In the genomic region with DNA sequence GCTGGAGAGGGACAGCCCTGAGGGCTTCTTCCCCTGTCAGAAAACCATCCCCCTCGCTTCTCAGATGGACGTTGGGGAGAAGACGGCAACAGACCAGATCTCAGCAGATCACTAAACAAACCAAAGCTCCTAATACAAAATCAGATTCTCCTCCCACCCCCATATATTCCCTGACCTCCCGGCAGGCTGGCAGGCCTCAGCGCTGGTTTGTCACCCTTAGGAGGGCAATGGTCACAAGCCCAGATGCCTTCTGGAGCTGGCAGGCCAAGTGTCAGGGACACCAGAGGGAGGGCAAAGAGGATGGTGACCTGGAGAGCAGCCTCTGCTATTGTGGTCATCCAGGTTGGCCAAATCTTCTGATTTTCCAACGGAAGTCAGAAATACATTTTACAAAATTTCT, we compare ENCODE assay signal across 31 cellular contexts. TPM values are rescaled to one million over a fixed set of nuclear protein-coding genes. Genes with fewer than 3 reads are reported as not detected.
"Had no signal": no experiment of that assay in that cellular context is flagged by ENCODE, and none has a peak within 500 bp of the region (broad histone marks: within the 10 kb centered on the region; RNA-seq: fewer than 3 reads in every experiment).

No MANE protein-coding gene starts in this region.

- H3K27ac Mint-ChIP-seq: activated CD4-positive, alpha-beta T cell treated with anti-CD3 and anti-CD28 coated beads, Interleukin-2, amount 10 ng/mL, durations not matched to agents 7 days and 5 days; activated CD8-positive, alpha-beta memory T cell treated with anti-CD3 and anti-CD28 coated beads, Interleukin-2, amount 10 ng/mL, durations not matched to agents 7 days and 5 days; activated CD8-positive, alpha-beta T cell treated with anti-CD3 and anti-CD28 coated beads for 36 hours; activated naive CD8-positive, alpha-beta T cell treated with anti-CD3 and anti-CD28 coated beads, Interleukin-2, amount 50 U/mL, for 24 hours; nephron progenitor cell; stimulated activated naive CD8-positive, alpha-beta T cell treated with anti-CD3 and anti-CD28 coated beads, Interleukin-15, Interleukin-2, amounts not matched to agents 100 ng/mL and 50 ng/mL, for 24 hours; T-cell; T-helper 2 cell treated with Interferon-gamma antibody and Interleukin-4, amounts not matched to agents 5 μg/mL and 100 μg/mL, for 36 hours had no signal

- DNase-seq: activated CD4-positive, alpha-beta T cell treated with anti-CD3 and anti-CD28 coated beads, Interleukin-2, amount 10 ng/mL, durations not matched to agents 7 days and 5 days; activated CD8-positive, alpha-beta memory T cell treated with anti-CD3 and anti-CD28 coated beads, Interleukin-2, amount 10 ng/mL, durations not matched to agents 7 days and 5 days; activated CD8-positive, alpha-beta T cell treated with anti-CD3 and anti-CD28 coated beads for 36 hours; activated effector memory CD4-positive, alpha-beta T cell treated with anti-CD3 and anti-CD28 coated beads, Interleukin-2, amount 50 U/mL, for 16 hours; activated naive CD4-positive, alpha-beta T cell treated with anti-CD3 and anti-CD28 coated beads, Interleukin-2, amount 50 U/mL, for 16 hours; activated naive CD8-positive, alpha-beta T cell treated with anti-CD3 and anti-CD28 coated beads, Interleukin-2, amount 50 U/mL, for 24 hours; activated T-cell treated with anti-CD3 and anti-CD28 coated beads for 4 hours; anterior cingulate cortex; cortex of kidney; effector CD4-positive, alpha-beta T cell; hippocampal formation; kidney glomerular epithelial cell; occipital lobe; stimulated activated CD4-positive, alpha-beta T cell treated with anti-CD3 and anti-CD28 coated beads, Interleukin-4, amount 100 ng/mL, for 4 hours had no signal

- H3K4me1 Mint-ChIP-seq: activated CD4-positive, alpha-beta T cell treated with anti-CD3 and anti-CD28 coated beads, Interleukin-2, amount 10 ng/mL, durations not matched to agents 7 days and 5 days; activated CD8-positive, alpha-beta memory T cell treated with anti-CD3 and anti-CD28 coated beads, Interleukin-2, amount 10 ng/mL, durations not matched to agents 7 days and 5 days; activated naive CD8-positive, alpha-beta T cell treated with anti-CD3 and anti-CD28 coated beads, Interleukin-2, amount 50 U/mL, for 24 hours; T-cell had no signal

- H3K9me3 ChIP-seq: body of pancreas, suprapubic skin, transverse colon had no signal

- H3K27me3 ChIP-seq: body of pancreas, cardiac muscle cell, foreskin keratinocyte, suprapubic skin, transverse colon had no signal

- H3K4me3 Mint-ChIP-seq: activated CD4-positive, alpha-beta T cell treated with anti-CD3 and anti-CD28 coated beads, Interleukin-2, amount 10 ng/mL, durations not matched to agents 7 days and 5 days; activated CD8-positive, alpha-beta memory T cell treated with anti-CD3 and anti-CD28 coated beads, Interleukin-2, amount 10 ng/mL, durations not matched to agents 7 days and 5 days; activated CD8-positive, alpha-beta T cell treated with anti-CD3 and anti-CD28 coated beads for 36 hours; activated naive CD8-positive, alpha-beta T cell treated with anti-CD3 and anti-CD28 coated beads, Interleukin-2, amount 50 U/mL, for 24 hours; nephron progenitor cell; stimulated activated naive CD8-positive, alpha-beta T cell treated with anti-CD3 and anti-CD28 coated beads, Interleukin-15, Interleukin-2, amounts not matched to agents 100 ng/mL and 50 ng/mL, for 24 hours; T-cell; T-helper 2 cell treated with Interferon-gamma antibody and Interleukin-4, amounts not matched to agents 5 μg/mL and 100 μg/mL, for 36 hours had no signal

- H3K27me3 Mint-ChIP-seq: activated CD8-positive, alpha-beta T cell treated with anti-CD3 and anti-CD28 coated beads for 36 hours; stimulated activated naive CD8-positive, alpha-beta T cell treated with anti-CD3 and anti-CD28 coated beads, Interleukin-15, Interleukin-2, amounts not matched to agents 100 ng/mL and 50 ng/mL, for 24 hours had no signal

- H3K4me1 ChIP-seq: body of pancreas, foreskin keratinocyte, suprapubic skin, transverse colon had no signal

- H3K36me3 Mint-ChIP-seq: activated CD8-positive, alpha-beta memory T cell treated with anti-CD3 and anti-CD28 coated beads, Interleukin-2, amount 10 ng/mL, durations not matched to agents 7 days and 5 days; T-cell had no signal

- H3K4me3 ChIP-seq: body of pancreas, cardiac muscle cell, suprapubic skin, transverse colon had no signal

- H3K9me3 Mint-ChIP-seq: activated CD4-positive, alpha-beta T cell treated with anti-CD3 and anti-CD28 coated beads, Interleukin-2, amount 10 ng/mL, durations not matched to agents 7 days and 5 days; activated CD8-positive, alpha-beta T cell treated with anti-CD3 and anti-CD28 coated beads for 36 hours; activated naive CD8-positive, alpha-beta T cell treated with anti-CD3 and anti-CD28 coated beads, Interleukin-2, amount 50 U/mL, for 24 hours; nephron progenitor cell; stimulated activated naive CD8-positive, alpha-beta T cell treated with anti-CD3 and anti-CD28 coated beads, Interleukin-15, Interleukin-2, amounts not matched to agents 100 ng/mL and 50 ng/mL, for 24 hours; T-cell; T-helper 2 cell treated with Interferon-gamma antibody and Interleukin-4, amounts not matched to agents 5 μg/mL and 100 μg/mL, for 36 hours had no signal

- ATAC-seq: activated CD4-positive, CD25-positive, alpha-beta regulatory T cell treated with anti-CD3 and anti-CD28 coated beads, Interleukin-2, amount 50 U/mL, for 24 hours; activated CD8-positive, alpha-beta memory T cell treated with anti-CD3 and anti-CD28 coated beads, Interleukin-2, amount 10 ng/mL, durations not matched to agents 7 days and 5 days; activated CD8-positive, alpha-beta T cell treated with anti-CD3 and anti-CD28 coated beads for 36 hours; activated naive CD8-positive, alpha-beta T cell treated with anti-CD3 and anti-CD28 coated beads, Interleukin-2, amount 50 U/mL, for 24 hours; body of pancreas; T-cell had no signal

- H3K36me3 ChIP-seq: cardiac muscle cell, suprapubic skin, transverse colon had no signal

- H3K27ac ChIP-seq: body of pancreas, cardiac muscle cell, foreskin keratinocyte, suprapubic skin, transverse colon, VCaP had no signal

RNA-seq across cellular contexts. Expression of gene KCNA10, which starts 10.4 kb away (rescaled TPM):
- total RNA-seq: activated CD4-positive, alpha-beta T cell treated with anti-CD3 and anti-CD28 coated beads, Interleukin-2, amount 10 ng/mL, durations not matched to agents 7 days and 5 days; activated CD8-positive, alpha-beta memory T cell treated with anti-CD3 and anti-CD28 coated beads, Interleukin-2, amount 10 ng/mL, durations not matched to agents 7 days and 5 days; activated CD8-positive, alpha-beta T cell treated with anti-CD3 and anti-CD28 coated beads for 36 hours; body of pancreas; cardiac muscle cell; cerebellum; foreskin keratinocyte; left ventricle myocardium superior; mononuclear cell; myocyte; occipital lobe; sciatic nerve; suprapubic skin; T-cell; transverse colon had no signal
- polyA plus RNA-seq: cardiac muscle cell, esophagus, foreskin keratinocyte had no signal

RNA-seq across cellular contexts. Expression of gene PROK1, which starts 57.6 kb away (rescaled TPM):
- total RNA-seq: activated CD4-positive, alpha-beta T cell treated with anti-CD3 and anti-CD28 coated beads, Interleukin-2, amount 10 ng/mL, durations not matched to agents 7 days and 5 days; activated CD8-positive, alpha-beta memory T cell treated with anti-CD3 and anti-CD28 coated beads, Interleukin-2, amount 10 ng/mL, durations not matched to agents 7 days and 5 days; activated CD8-positive, alpha-beta T cell treated with anti-CD3 and anti-CD28 coated beads for 36 hours; cerebellum; foreskin keratinocyte; left ventricle myocardium superior; mononuclear cell; myocyte; occipital lobe; sciatic nerve; transverse colon had no signal
- polyA plus RNA-seq: cardiac muscle cell, foreskin keratinocyte had no signal
